28 cellular contexts compared by ENCODE assay signal in genomic region chr16:70552675-70553074, GRCh38.
"Had no signal": no experiment of that assay in that cellular context is flagged by ENCODE, and none has a peak within 500 bp of the region (broad histone marks: within the 10 kb centered on the region; RNA-seq: fewer than 3 reads in every experiment).

No MANE protein-coding gene starts in this region.

- H3K27ac Mint-ChIP-seq: naive B cell; nephron progenitor cell; stimulated activated memory B cell treated with anti-CD40 and anti-IgM and Interleukin-4, amounts not matched to agents 10 μg/mL and 1 μg/mL and 100 μg/mL, for 72 hours; T-cell had no signal

- H3K27me3 Mint-ChIP-seq: naive B cell; stimulated activated memory B cell treated with anti-CD40 and anti-IgM and Interleukin-4, amounts not matched to agents 10 μg/mL and 1 μg/mL and 100 μg/mL, for 72 hours; stimulated activated naive CD8-positive, alpha-beta T cell treated with anti-CD3 and anti-CD28 coated beads, Interleukin-15, amount 100 ng/mL, for 72 hours; T-cell had no signal

- H3K36me3 ChIP-seq: ovary had no signal

- ATAC-seq: gastrocnemius medialis; sciatic nerve; stimulated activated memory B cell treated with anti-CD40 and anti-IgM and Interleukin-4, amounts not matched to agents 10 μg/mL and 1 μg/mL and 100 μg/mL, for 72 hours; stimulated activated naive CD8-positive, alpha-beta T cell treated with anti-CD3 and anti-CD28 coated beads, Interleukin-15, amount 100 ng/mL, for 72 hours; T-cell had no signal

- H3K4me3 ChIP-seq: esophagus muscularis mucosa, gastrocnemius medialis, left ventricle myocardium inferior, ovary, prostate gland, skin epidermis, upper lobe of left lung had no signal

- H3K4me1 ChIP-seq: prostate gland had no signal

- FAIRE-seq: islet of Langerhans had no signal

- H3K27me3 ChIP-seq: esophagus muscularis mucosa, gastrocnemius medialis, neutrophil, ovary, upper lobe of left lung had no signal

- H3K4me1 Mint-ChIP-seq: nephron progenitor cell had no signal

- DNase-seq: activated effector memory CD4-positive, alpha-beta T cell treated with anti-CD3 and anti-CD28 coated beads, Interleukin-2, amount 50 U/mL, for 16 hours; activated naive CD4-positive, alpha-beta T cell treated with anti-CD3 and anti-CD28 coated beads, Interleukin-2, amount 50 U/mL, for 16 hours; activated T-cell treated with anti-CD3 and anti-CD28 coated beads for 4 hours; amygdala; caudate nucleus; cortex of kidney; endodermal cell; gastrocnemius medialis; glutamatergic neuron; left ventricle myocardium inferior; naive B cell; nephron progenitor cell; ovary; retina; stimulated activated CD8-positive, alpha-beta memory T cell treated with anti-CD3 and anti-CD28 coated beads, Interleukin-4, amount 100 ng/mL, for 48 hours; stimulated activated naive CD8-positive, alpha-beta T cell treated with anti-CD3 and anti-CD28 coated beads, Interleukin-15, amount 100 ng/mL, for 72 hours; substantia nigra; T-cell had no signal

- H3K27ac ChIP-seq: gastrocnemius medialis, neutrophil, ovary, prostate gland had no signal

- H3K4me3 Mint-ChIP-seq: activated T-helper 1 cell treated with anti-CD3 and anti-CD28 coated beads, Interleukin-12 subunit alpha, Interleukin-12 subunit beta, Interleukin-2, Interleukin-4 antibody, amounts not matched to agents 30 ng/mL and 10 ng/mL and 1 ng/mL, durations not matched to agents 14 hours and 24 hours and 36 hours; endodermal cell; mesothelial cell of epicardium; naive B cell; nephron progenitor cell; stimulated activated memory B cell treated with anti-CD40 and anti-IgM and Interleukin-4, amounts not matched to agents 10 μg/mL and 1 μg/mL and 100 μg/mL, for 72 hours; stimulated activated naive CD8-positive, alpha-beta T cell treated with anti-CD3 and anti-CD28 coated beads, Interleukin-15, amount 100 ng/mL, for 72 hours; T-cell had no signal

- H3K9me3 ChIP-seq: esophagus muscularis mucosa, gastrocnemius medialis, left ventricle myocardium inferior, neutrophil, ovary, prostate gland, upper lobe of left lung had no signal

- H3K9me3 Mint-ChIP-seq: activated T-helper 1 cell treated with anti-CD3 and anti-CD28 coated beads, Interleukin-12 subunit alpha, Interleukin-12 subunit beta, Interleukin-2, Interleukin-4 antibody, amounts not matched to agents 30 ng/mL and 10 ng/mL and 1 ng/mL, durations not matched to agents 14 hours and 24 hours and 36 hours; endodermal cell; mesothelial cell of epicardium; naive B cell; nephron progenitor cell; stimulated activated memory B cell treated with anti-CD40 and anti-IgM and Interleukin-4, amounts not matched to agents 10 μg/mL and 1 μg/mL and 100 μg/mL, for 72 hours; stimulated activated naive CD8-positive, alpha-beta T cell treated with anti-CD3 and anti-CD28 coated beads, Interleukin-15, amount 100 ng/mL, for 72 hours; T-cell had no signal
